In genomic region chr4:1346781-1347409, GRCh38 we compare ENCODE assay signal across 1 cellular context.
A peak's percentile ranks its signal among the peaks of the same experiment; 100 is the strongest.
TF ChIP-seq lines count a peak whose summit lies in the region.

Gene UVSSA (plus strand): TSS chr4:1347208. CDS start chr4:1348092, 884 bp downstream.

TF ChIP-seq in HepG2, 621 proteins besides CTCF, POLR2A, EP300 and RAD21 (continued from another document and continues in another):
- TF ChIP-seq ZNF512 (CRISPR knock-in tag; IDR thresholded peaks at IDR 0.05): no peak
- TF ChIP-seq ZNF160 (CRISPR knock-in tag; IDR thresholded peaks at IDR 0.05): no peak
- TF ChIP-seq ZFP91 (CRISPR knock-in tag; IDR thresholded peaks at IDR 0.05; ENCODE audit: borderline replicate concordance): peak; percentile 100
- 0 out of 2 replicates have a peak, but pooled peaks have one; percentile 38 for TF ChIP-seq ZNF362 (CRISPR knock-in tag; IDR thresholded peaks at IDR 0.05; ENCODE audit: borderline replicate concordance)
- TF ChIP-seq ZNF317 (CRISPR knock-in tag; IDR thresholded peaks at IDR 0.05): 0 out of 2 replicates have a peak, but pooled peaks have one; percentile 33
- no peak; the same call in 1 of the 2 replicates for TF ChIP-seq ZNF614 (CRISPR knock-in tag; IDR thresholded peaks at IDR 0.05; ENCODE audit: borderline replicate concordance)
- TF ChIP-seq ZNF713 (CRISPR knock-in tag; IDR thresholded peaks at IDR 0.05): no peak
- no peak for TF ChIP-seq SMAD1 (CRISPR knock-in tag; IDR thresholded peaks at IDR 0.05; ENCODE audit: borderline replicate concordance, low read depth)
- TF ChIP-seq MNT (IDR thresholded peaks at IDR 0.05): peak; percentile 90
- no peak for TF ChIP-seq ATRX (CRISPR knock-in tag; IDR thresholded peaks at IDR 0.05; ENCODE audit: borderline replicate concordance)
- TF ChIP-seq AHDC1 (CRISPR knock-in tag; IDR thresholded peaks at IDR 0.05; ENCODE audit: borderline replicate concordance): no peak
- no peak for TF ChIP-seq SCMH1 (CRISPR knock-in tag; IDR thresholded peaks at IDR 0.05; ENCODE audit: borderline replicate concordance)
- TF ChIP-seq ZMYM4 (CRISPR knock-in tag; IDR thresholded peaks at IDR 0.05): peak; percentile 43; the same call in 1 of the 2 replicates
- TF ChIP-seq ZNF292 (CRISPR knock-in tag; IDR thresholded peaks at IDR 0.05; ENCODE audit: borderline replicate concordance, low read depth): no peak
- peak; percentile 65 for TF ChIP-seq MXD1 (CRISPR knock-in tag; IDR thresholded peaks at IDR 0.05)
- peak; percentile 62; the same call in 1 of the 2 replicates for TF ChIP-seq DRAP1 (CRISPR knock-in tag; IDR thresholded peaks at IDR 0.05)
- no peak for TF ChIP-seq ZBTB44 (CRISPR knock-in tag; IDR thresholded peaks at IDR 0.05)
- TF ChIP-seq ZBTB14 (CRISPR knock-in tag; IDR thresholded peaks at IDR 0.05): peak; percentile 97
- no peak for TF ChIP-seq ZNF556 (CRISPR knock-in tag; IDR thresholded peaks at IDR 0.05; ENCODE audit: borderline replicate concordance)
- no peak for TF ChIP-seq ZNF569 (CRISPR knock-in tag; IDR thresholded peaks at IDR 0.05; ENCODE audit: borderline replicate concordance)
- no peak for TF ChIP-seq ZNF24 (IDR thresholded peaks at IDR 0.05)
- TF ChIP-seq ZNF879 (CRISPR knock-in tag; IDR thresholded peaks at IDR 0.05): 0 out of 2 replicates have a peak, but pooled peaks have one; percentile 85
- no peak for TF ChIP-seq BCL3 (CRISPR knock-in tag; IDR thresholded peaks at IDR 0.05)
- TF ChIP-seq GRHL1 (CRISPR knock-in tag; conservative IDR thresholded peaks at IDR 0.05): no peak
- no peak for TF ChIP-seq SNAPC4 (CRISPR knock-in tag; IDR thresholded peaks at IDR 0.05)
- TF ChIP-seq ZFAT (CRISPR knock-in tag; conservative IDR thresholded peaks at IDR 0.05): no peak
